8 cellular contexts compared by ENCODE assay signal in the genomic region with DNA sequence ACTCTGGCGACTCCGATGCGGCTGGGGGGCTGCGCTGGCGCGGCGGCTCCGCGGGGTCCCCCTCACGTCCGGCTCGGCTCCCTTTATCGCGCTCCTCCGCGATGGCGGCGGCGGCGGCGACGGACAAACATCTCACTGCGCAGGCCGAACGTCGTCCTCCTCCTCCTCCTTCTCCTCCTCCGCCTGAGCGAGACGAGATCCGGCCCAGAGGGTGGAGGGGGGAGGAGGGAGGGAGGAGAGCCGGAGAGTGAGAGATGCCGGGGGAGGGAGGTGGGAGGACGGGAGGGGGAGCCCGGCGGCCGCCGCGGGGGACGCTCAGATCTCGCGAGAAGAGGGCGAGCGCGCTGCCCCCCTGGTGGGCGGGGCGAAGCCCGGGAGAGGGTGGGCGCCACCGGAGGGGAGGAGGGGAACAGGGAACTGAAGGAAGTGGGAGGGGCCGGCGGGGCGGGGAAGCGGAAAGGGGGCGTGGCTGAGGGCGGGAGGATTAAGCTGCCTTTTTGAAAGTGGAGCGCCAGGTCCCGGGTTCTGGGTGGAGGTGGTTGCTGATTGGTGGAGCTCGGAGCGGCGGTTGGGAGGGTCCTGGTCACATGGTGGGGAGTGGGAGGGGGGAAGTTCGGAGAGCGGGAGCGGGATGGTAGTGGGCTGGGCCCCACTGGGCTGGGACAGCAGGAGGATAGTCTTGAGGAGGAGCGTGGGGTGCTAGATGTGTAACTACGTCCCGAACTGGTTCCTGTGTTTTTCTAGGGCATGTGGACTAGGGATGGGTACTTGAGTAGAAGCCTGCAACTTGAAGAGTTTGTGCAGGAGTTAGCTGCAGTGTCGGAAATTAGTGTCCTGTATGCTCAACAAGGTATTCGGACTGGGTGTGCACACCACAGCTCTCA. TPM values are rescaled to one million over a fixed set of nuclear protein-coding genes. Genes with fewer than 3 reads are reported as not detected.
A peak's percentile ranks its signal among the peaks of the same experiment; 100 is the strongest.
DNase-seq lines count a peak whose midpoint lies in the region; ATAC-seq and TF ChIP-seq lines count a peak whose summit lies in the region.

A gene (minus strand): TSS at position 159 of the 884 bp plus-strand sequence. CDS start 354 bp downstream, outside the sequence.

- TF ChIP-seq CTCF in WERI-Rb-1 (IDR thresholded peaks at IDR 0.05; ENCODE audit: low read depth, low read length): no peak
- TF ChIP-seq CTCF in mammary epithelial cell (conservative IDR thresholded peaks at IDR 0.05 in 1 of 2, IDR thresholded peaks at IDR 0.05 in 1 of 2; ENCODE audit: extremely low read depth in 1 of 2, insufficient read depth in 1 of 2, low read depth in 1 of 2, low read length in 2 of 2): no peak
- TF ChIP-seq CTCF in smooth muscle cell (IDR thresholded peaks at IDR 0.05; ENCODE audit: borderline replicate concordance, insufficient read depth, poor library complexity, severe bottlenecking): no peak

- ATAC-seq in GM18873 (IDR thresholded peaks at IDR 0.05; ENCODE audit: low FRiP score, unreplicated experiment) (peak; percentile 80), HG03139 (IDR thresholded peaks at IDR 0.05; ENCODE audit: unreplicated experiment) (peak; percentile 73)

- H3F3A ChIP-seq in smooth muscle cell (ENCODE audit: low read depth): no peaks in the 10 kb centered on the region

- DNase-seq in ACHN (peak; percentile 97), NCI-H2227 (lab: John Stamatoyannopoulos, UW; ENCODE audit: unreplicated experiment) (peak; percentile 99), WERI-Rb-1 (peak; percentile 99), mammary epithelial cell (peak; percentile 96), iPS-NIHi11 (ENCODE audit: low spot score) (peak; percentile 95), smooth muscle cell (lab: John Stamatoyannopoulos, UW; ENCODE audit: unreplicated experiment) (peak; percentile 98)

- H3K4me1 ChIP-seq in mammary epithelial cell (ENCODE audit: insufficient read depth, low read length) (peaks cover 10% of the 10 kb centered on the region), smooth muscle cell (ENCODE audit: low read depth) (peaks cover 15% of the 10 kb centered on the region)

- in situ Hi-C loops in ACHN (cut with HindIII; ENCODE audit: low pct_ligation_motif_present, low pct_unique_long_range_greater_than_20kb, low sequenced_read_pairs) (no loop called here), mammary epithelial cell (cut with MboI; ENCODE audit: low sequenced_read_pairs in 2 of 2) (no loop called here)

- dilution Hi-C loops in mammary epithelial cell (cut with HindIII; ENCODE audit: low sequenced_read_pairs): no loop called here

- peak within 1 kb of the TSS; percentile 96 for H3K27ac ChIP-seq in WERI-Rb-1
- peak within 1 kb of the TSS; percentile 75 for H3K27ac ChIP-seq in mammary epithelial cell (ENCODE audit: insufficient read depth, low read depth, low read length)
- H3K27ac ChIP-seq in smooth muscle cell (ENCODE audit: low read depth): peak within 1 kb of the TSS; percentile 88

- H3K9me3 ChIP-seq in WERI-Rb-1 (ENCODE audit: severe bottlenecking): no peaks in the 10 kb centered on the region
- H3K9me3 ChIP-seq in mammary epithelial cell (replicated peaks; ENCODE audit: insufficient read depth, low read length): no peaks in the 10 kb centered on the region
- no peaks in the 10 kb centered on the region for H3K9me3 ChIP-seq in smooth muscle cell (replicated peaks; ENCODE audit: low read depth)

- 0% methylated on average over 4 of the region's 68 CpGs for WGBS in mammary epithelial cell (ENCODE audit: low coverage, missing lambda C conversion rate)
- WGBS in smooth muscle cell (ENCODE audit: low lambda C conversion rate): under 1% methylated on average over 15 of the region's 68 CpGs

- H3K27me3 ChIP-seq in WERI-Rb-1 (ENCODE audit: insufficient read depth, low read depth, severe bottlenecking) (no peaks in the 10 kb centered on the region), mammary epithelial cell (ENCODE audit: insufficient read depth, low read length) (no peaks in the 10 kb centered on the region), smooth muscle cell (ENCODE audit: low read depth) (no peaks in the 10 kb centered on the region)

- CTCF ChIA-PET in mammary epithelial cell (lab: Charles Lee; ENCODE audit: low non-redundant PET): interaction anchor here (0.6 kb wide), 1 partner anchor 101 kb away, joined by 5 read pairs; no protein-coding TSS in a partner anchor

- intact Hi-C loops in mammary epithelial cell (cut with micrococcal nuclease): loop anchor here (1.0 to 10.0 kb wide), 2 partner anchors 100 to 419 kb away; no protein-coding TSS in a partner anchor

- H4K20me1 ChIP-seq in mammary epithelial cell (ENCODE audit: insufficient read depth, low read length): peaks cover 5% of the 10 kb centered on the region
- peaks cover 40% of the 10 kb centered on the region for H4K20me1 ChIP-seq in smooth muscle cell (ENCODE audit: low read depth)

- peak within 1 kb of the TSS; percentile 80 for H3K4me3 ChIP-seq in WERI-Rb-1 (ENCODE audit: low read depth, low read length)
- H3K4me3 ChIP-seq in mammary epithelial cell (replicated peaks in 1 of 3; ENCODE audit: insufficient read depth in 1 of 3, low read depth in 2 of 3, low read length in 3 of 3): peak within 1 kb of the TSS; percentile 79 to 100 (median 93)
- H3K4me3 ChIP-seq in smooth muscle cell: peak within 1 kb of the TSS; percentile 88

- peak within 1 kb of the TSS; percentile 92 for H2AFZ ChIP-seq in mammary epithelial cell (ENCODE audit: low read depth, low read length)
- peak within 1 kb of the TSS; percentile 79 for H2AFZ ChIP-seq in smooth muscle cell (ENCODE audit: low read depth)

- H3K9ac ChIP-seq in mammary epithelial cell (ENCODE audit: insufficient read depth, low read length) (peak within 1 kb of the TSS; percentile 88), smooth muscle cell (ENCODE audit: low read depth) (peak within 1 kb of the TSS; percentile 97)

- peaks cover 24% of the 10 kb centered on the region for H3K36me3 ChIP-seq in WERI-Rb-1
- no peaks in the 10 kb centered on the region for H3K36me3 ChIP-seq in mammary epithelial cell (ENCODE audit: insufficient read depth, low read length)
- H3K36me3 ChIP-seq in smooth muscle cell (ENCODE audit: low read depth): no peaks in the 10 kb centered on the region

- H3K79me2 ChIP-seq in mammary epithelial cell (ENCODE audit: insufficient read depth, low read length): peaks cover 48% of the 10 kb centered on the region
- H3K79me2 ChIP-seq in smooth muscle cell (ENCODE audit: low read depth): peaks cover 40% of the 10 kb centered on the region

- H3K4me2 ChIP-seq in mammary epithelial cell (ENCODE audit: insufficient read depth, low read depth, low read length) (peak within 1 kb of the TSS; percentile 91), smooth muscle cell (peak within 1 kb of the TSS; percentile 93)

- no TSS peak for BruUV-seq in mammary epithelial cell (replicated peaks; lab: Mats Ljungman, UMichigan)

RNA-seq across cellular contexts. Expression of the gene that starts here (rescaled TPM):
- 10 to 100 TPM; 45.0 to 62.9 TPM for total RNA-seq in mammary epithelial cell
- 31.3 TPM for polyA plus RNA-seq in mammary epithelial cell
- polyA minus RNA-seq in mammary epithelial cell: 98.3 TPM
- 95.0 and 109 TPM in 2 replicates for total RNA-seq in smooth muscle cell
- polyA plus RNA-seq in smooth muscle cell: 63.4 and 65.8 TPM in 2 replicates

Comparison
In these comparisons a context has a peak if more than half of its experiments do, and no peak if none do; other contexts are left out.
1. Peak in every context shown above with its lines: DNase-seq, ATAC-seq, H3K4me3 ChIP-seq and H3K27ac ChIP-seq.